Comparison of ENCODE assay signal across 3 cellular contexts in the genomic region with DNA sequence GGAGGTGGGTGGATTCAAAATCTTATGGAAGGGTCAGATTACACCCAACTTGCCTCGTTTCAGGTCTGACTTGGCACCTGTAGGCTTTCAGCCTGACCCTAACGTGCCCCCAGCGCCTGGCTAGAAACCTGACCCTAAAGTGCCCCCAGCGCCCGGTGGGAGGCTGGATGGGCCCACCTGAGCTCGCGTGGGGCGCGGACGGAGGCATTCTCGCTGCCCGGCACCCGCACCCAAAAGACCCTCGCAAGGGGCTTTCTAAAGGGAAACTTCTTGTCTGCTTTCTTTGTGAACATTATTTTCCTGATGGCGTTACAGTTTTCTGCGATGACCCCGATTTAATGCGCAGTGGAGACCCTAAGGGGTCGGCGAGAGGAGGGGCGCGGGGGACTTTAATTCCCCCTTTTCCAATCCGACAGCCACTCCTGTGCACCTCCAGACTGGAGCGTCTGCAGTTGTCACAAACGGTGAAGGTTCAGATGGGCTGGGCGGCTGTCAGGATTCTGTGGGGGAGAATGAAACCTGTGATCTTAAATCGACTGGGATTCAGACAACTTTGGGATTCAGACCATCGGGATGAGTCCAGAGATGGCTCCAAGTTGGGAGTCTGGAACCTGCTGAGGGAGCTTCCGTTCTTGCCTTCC.
TF ChIP-seq lines count a peak whose summit lies in the region.

No MANE protein-coding gene starts in this region.

TF ChIP-seq in SK-N-SH, 30 proteins besides CTCF, POLR2A, EP300 and RAD21 (continues in another document):
- TF ChIP-seq, protein P1, sequence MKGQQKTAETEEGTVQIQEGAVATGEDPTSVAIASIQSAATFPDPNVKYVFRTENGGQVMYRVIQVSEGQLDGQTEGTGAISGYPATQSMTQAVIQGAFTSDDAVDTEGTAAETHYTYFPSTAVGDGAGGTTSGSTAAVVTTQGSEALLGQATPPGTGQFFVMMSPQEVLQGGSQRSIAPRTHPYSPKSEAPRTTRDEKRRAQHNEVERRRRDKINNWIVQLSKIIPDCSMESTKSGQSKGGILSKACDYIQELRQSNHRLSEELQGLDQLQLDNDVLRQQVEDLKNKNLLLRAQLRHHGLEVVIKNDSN (IDR thresholded peaks at IDR 0.05; ENCODE audit: borderline replicate concordance, low read depth): no peak
- TF ChIP-seq FOXM1 (IDR thresholded peaks at IDR 0.05; ENCODE audit: low read depth) (no peak), TCF12 (IDR thresholded peaks at IDR 0.05) (no peak), NFIC (IDR thresholded peaks at IDR 0.05; ENCODE audit: borderline replicate concordance) (no peak), MEF2A (IDR thresholded peaks at IDR 0.05; ENCODE audit: borderline replicate concordance, low read depth) (no peak), FOSL2 (IDR thresholded peaks at IDR 0.05; ENCODE audit: borderline replicate concordance, low read depth) (no peak), NRF1 (IDR thresholded peaks at IDR 0.05; ENCODE audit: low read depth, low read length) (no peak), FOXJ3 (CRISPR knock-in tag; IDR thresholded peaks at IDR 0.05) (no peak)
- TF ChIP-seq, protein P2, sequence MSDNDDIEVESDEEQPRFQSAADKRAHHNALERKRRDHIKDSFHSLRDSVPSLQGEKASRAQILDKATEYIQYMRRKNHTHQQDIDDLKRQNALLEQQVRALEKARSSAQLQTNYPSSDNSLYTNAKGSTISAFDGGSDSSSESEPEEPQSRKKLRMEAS (IDR thresholded peaks at IDR 0.05; ENCODE audit: low read depth): no peak
- TF ChIP-seq, protein P3, sequence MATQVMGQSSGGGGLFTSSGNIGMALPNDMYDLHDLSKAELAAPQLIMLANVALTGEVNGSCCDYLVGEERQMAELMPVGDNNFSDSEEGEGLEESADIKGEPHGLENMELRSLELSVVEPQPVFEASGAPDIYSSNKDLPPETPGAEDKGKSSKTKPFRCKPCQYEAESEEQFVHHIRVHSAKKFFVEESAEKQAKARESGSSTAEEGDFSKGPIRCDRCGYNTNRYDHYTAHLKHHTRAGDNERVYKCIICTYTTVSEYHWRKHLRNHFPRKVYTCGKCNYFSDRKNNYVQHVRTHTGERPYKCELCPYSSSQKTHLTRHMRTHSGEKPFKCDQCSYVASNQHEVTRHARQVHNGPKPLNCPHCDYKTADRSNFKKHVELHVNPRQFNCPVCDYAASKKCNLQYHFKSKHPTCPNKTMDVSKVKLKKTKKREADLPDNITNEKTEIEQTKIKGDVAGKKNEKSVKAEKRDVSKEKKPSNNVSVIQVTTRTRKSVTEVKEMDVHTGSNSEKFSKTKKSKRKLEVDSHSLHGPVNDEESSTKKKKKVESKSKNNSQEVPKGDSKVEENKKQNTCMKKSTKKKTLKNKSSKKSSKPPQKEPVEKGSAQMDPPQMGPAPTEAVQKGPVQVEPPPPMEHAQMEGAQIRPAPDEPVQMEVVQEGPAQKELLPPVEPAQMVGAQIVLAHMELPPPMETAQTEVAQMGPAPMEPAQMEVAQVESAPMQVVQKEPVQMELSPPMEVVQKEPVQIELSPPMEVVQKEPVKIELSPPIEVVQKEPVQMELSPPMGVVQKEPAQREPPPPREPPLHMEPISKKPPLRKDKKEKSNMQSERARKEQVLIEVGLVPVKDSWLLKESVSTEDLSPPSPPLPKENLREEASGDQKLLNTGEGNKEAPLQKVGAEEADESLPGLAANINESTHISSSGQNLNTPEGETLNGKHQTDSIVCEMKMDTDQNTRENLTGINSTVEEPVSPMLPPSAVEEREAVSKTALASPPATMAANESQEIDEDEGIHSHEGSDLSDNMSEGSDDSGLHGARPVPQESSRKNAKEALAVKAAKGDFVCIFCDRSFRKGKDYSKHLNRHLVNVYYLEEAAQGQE (IDR thresholded peaks at IDR 0.05; ENCODE audit: low read depth, low read length): no peak
- TF ChIP-seq, protein P4, sequence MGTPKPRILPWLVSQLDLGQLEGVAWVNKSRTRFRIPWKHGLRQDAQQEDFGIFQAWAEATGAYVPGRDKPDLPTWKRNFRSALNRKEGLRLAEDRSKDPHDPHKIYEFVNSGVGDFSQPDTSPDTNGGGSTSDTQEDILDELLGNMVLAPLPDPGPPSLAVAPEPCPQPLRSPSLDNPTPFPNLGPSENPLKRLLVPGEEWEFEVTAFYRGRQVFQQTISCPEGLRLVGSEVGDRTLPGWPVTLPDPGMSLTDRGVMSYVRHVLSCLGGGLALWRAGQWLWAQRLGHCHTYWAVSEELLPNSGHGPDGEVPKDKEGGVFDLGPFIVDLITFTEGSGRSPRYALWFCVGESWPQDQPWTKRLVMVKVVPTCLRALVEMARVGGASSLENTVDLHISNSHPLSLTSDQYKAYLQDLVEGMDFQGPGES (IDR thresholded peaks at IDR 0.05; ENCODE audit: low read depth, low read length): no peak

TF ChIP-seq in SK-N-SH treated with all-trans-retinoic acid at 6 μM for 48 hours, 23 proteins besides CTCF, POLR2A, EP300 and RAD21 (continues in another document):
- TF ChIP-seq, protein P5, sequence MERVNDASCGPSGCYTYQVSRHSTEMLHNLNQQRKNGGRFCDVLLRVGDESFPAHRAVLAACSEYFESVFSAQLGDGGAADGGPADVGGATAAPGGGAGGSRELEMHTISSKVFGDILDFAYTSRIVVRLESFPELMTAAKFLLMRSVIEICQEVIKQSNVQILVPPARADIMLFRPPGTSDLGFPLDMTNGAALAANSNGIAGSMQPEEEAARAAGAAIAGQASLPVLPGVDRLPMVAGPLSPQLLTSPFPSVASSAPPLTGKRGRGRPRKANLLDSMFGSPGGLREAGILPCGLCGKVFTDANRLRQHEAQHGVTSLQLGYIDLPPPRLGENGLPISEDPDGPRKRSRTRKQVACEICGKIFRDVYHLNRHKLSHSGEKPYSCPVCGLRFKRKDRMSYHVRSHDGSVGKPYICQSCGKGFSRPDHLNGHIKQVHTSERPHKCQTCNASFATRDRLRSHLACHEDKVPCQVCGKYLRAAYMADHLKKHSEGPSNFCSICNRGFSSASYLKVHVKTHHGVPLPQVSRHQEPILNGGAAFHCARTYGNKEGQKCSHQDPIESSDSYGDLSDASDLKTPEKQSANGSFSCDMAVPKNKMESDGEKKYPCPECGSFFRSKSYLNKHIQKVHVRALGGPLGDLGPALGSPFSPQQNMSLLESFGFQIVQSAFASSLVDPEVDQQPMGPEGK (CRISPR knock-in tag; IDR thresholded peaks at IDR 0.05; ENCODE audit: borderline replicate concordance): no peak
- TF ChIP-seq, protein P6, sequence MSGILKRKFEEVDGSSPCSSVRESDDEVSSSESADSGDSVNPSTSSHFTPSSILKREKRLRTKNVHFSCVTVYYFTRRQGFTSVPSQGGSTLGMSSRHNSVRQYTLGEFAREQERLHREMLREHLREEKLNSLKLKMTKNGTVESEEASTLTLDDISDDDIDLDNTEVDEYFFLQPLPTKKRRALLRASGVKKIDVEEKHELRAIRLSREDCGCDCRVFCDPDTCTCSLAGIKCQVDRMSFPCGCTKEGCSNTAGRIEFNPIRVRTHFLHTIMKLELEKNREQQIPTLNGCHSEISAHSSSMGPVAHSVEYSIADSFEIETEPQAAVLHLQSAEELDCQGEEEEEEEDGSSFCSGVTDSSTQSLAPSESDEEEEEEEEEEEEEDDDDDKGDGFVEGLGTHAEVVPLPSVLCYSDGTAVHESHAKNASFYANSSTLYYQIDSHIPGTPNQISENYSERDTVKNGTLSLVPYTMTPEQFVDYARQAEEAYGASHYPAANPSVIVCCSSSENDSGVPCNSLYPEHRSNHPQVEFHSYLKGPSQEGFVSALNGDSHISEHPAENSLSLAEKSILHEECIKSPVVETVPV (CRISPR knock-in tag; IDR thresholded peaks at IDR 0.05): no peak
- TF ChIP-seq TCF4 (CRISPR knock-in tag; IDR thresholded peaks at IDR 0.05; ENCODE audit: borderline replicate concordance) (no peak), ZFP3 (CRISPR knock-in tag; IDR thresholded peaks at IDR 0.05) (no peak), ESRRG (CRISPR knock-in tag; IDR thresholded peaks at IDR 0.05) (no peak), ISL1 (CRISPR knock-in tag; IDR thresholded peaks at IDR 0.05) (no peak), ZNF70 (CRISPR knock-in tag; IDR thresholded peaks at IDR 0.05) (no peak), RARB (CRISPR knock-in tag; IDR thresholded peaks at IDR 0.05) (no peak), OSR1 (CRISPR knock-in tag; IDR thresholded peaks at IDR 0.05) (no peak), ZNF8 (CRISPR knock-in tag; IDR thresholded peaks at IDR 0.05) (no peak), GLIS3 (CRISPR knock-in tag; IDR thresholded peaks at IDR 0.05) (no peak), ZNF565 (CRISPR knock-in tag; conservative IDR thresholded peaks at IDR 0.05; ENCODE audit: low read depth) (no peak), SNAI2 (CRISPR knock-in tag; IDR thresholded peaks at IDR 0.05) (no peak)
- TF ChIP-seq, protein P7, sequence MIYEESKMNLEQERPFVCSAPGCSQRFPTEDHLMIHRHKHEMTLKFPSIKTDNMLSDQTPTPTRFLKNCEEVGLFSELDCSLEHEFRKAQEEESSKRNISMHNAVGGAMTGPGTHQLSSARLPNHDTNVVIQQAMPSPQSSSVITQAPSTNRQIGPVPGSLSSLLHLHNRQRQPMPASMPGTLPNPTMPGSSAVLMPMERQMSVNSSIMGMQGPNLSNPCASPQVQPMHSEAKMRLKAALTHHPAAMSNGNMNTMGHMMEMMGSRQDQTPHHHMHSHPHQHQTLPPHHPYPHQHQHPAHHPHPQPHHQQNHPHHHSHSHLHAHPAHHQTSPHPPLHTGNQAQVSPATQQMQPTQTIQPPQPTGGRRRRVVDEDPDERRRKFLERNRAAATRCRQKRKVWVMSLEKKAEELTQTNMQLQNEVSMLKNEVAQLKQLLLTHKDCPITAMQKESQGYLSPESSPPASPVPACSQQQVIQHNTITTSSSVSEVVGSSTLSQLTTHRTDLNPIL (CRISPR knock-in tag; IDR thresholded peaks at IDR 0.05; ENCODE audit: low read depth): no peak

TF ChIP-seq in H1, 55 proteins besides CTCF, POLR2A, EP300 and RAD21:
- TF ChIP-seq SUZ12 (IDR thresholded peaks at IDR 0.05; ENCODE audit: low read length) (peak; percentile 73; the same call in 1 of the 2 replicates), EZH2 (IDR thresholded peaks at IDR 0.05; ENCODE audit: low read depth, low read length, severe bottlenecking) (peak; percentile 77), BCL11A (IDR thresholded peaks at IDR 0.05; ENCODE audit: low read depth in 2 of 2, low read length in 2 of 2) (no peak)
